25 cellular contexts compared by ENCODE assay signal in genomic region chr12:125988545-125988944, GRCh38.
"Had no signal": no experiment of that assay in that cellular context is flagged by ENCODE, and none has a peak within 500 bp of the region (broad histone marks: within the 10 kb centered on the region; RNA-seq: fewer than 3 reads in every experiment).

No MANE protein-coding gene starts in this region.

- DNase-seq: colonic mucosa; effector CD8-positive, alpha-beta T cell; gastrocnemius medialis; head of caudate nucleus; kidney; mesenchymal stem cell; midbrain; naive thymus-derived CD4-positive, alpha-beta T cell; right lobe of liver; stimulated activated CD4-positive, alpha-beta T cell treated with anti-CD3 and anti-CD28 coated beads, Interleukin-12 subunit alpha, Interleukin-12 subunit beta, amount 100 ng/mL, for 4 hours; stimulated activated CD4-positive, alpha-beta T cell treated with anti-CD3 and anti-CD28 coated beads, Interleukin-1b, Interleukin-23, amount 100 ng/mL, for 48 hours; stimulated activated CD4-positive, alpha-beta T cell treated with anti-CD3 and anti-CD28 coated beads, Interleukin-4, amount 100 ng/mL, for 1 hour; stimulated activated CD8-positive, alpha-beta memory T cell treated with anti-CD3 and anti-CD28 coated beads, Interleukin-4, amount 100 ng/mL, for 48 hours; stimulated activated naive CD4-positive, alpha-beta T cell; stomach; thyroid gland had no signal

- H3K36me3 ChIP-seq: colonic mucosa, gastrocnemius medialis, neural progenitor cell, right lobe of liver, stomach, thyroid gland had no signal

- ATAC-seq: gastrocnemius medialis; left lobe of liver; naive thymus-derived CD4-positive, alpha-beta T cell; right lobe of liver had no signal

- H3K9me3 Mint-ChIP-seq: dendritic cell treated with granulocyte-macrophage colony-stimulating factor and Interleukin-4, amounts not matched to agents 40 ng/mL and 50 ng/mL, for 4 days; nephron; neural progenitor cell; type B pancreatic cell had no signal

- H3K27ac ChIP-seq: colonic mucosa, gastrocnemius medialis, neural progenitor cell, parathyroid adenoma, right lobe of liver, stomach, thyroid gland had no signal

- H3K4me3 ChIP-seq: colonic mucosa, gastrocnemius medialis, lung, neural progenitor cell, right lobe of liver, smooth muscle cell, stomach, thyroid gland had no signal

- H3K79me2 ChIP-seq: parathyroid adenoma had no signal

- H3K4me3 Mint-ChIP-seq: dendritic cell treated with granulocyte-macrophage colony-stimulating factor and Interleukin-4, amounts not matched to agents 40 ng/mL and 50 ng/mL, for 4 days; naive thymus-derived CD4-positive, alpha-beta T cell; nephron; neural progenitor cell; type B pancreatic cell had no signal

- H3K27me3 ChIP-seq: colonic mucosa, neural progenitor cell, right lobe of liver, thyroid gland had no signal

- H3K4me2 ChIP-seq: neural progenitor cell, smooth muscle cell had no signal

- H3K36me3 Mint-ChIP-seq: naive thymus-derived CD4-positive, alpha-beta T cell; neural progenitor cell; type B pancreatic cell had no signal

- H2AFZ ChIP-seq: neural progenitor cell, parathyroid adenoma had no signal

- H3K27ac Mint-ChIP-seq: dendritic cell treated with granulocyte-macrophage colony-stimulating factor and Interleukin-4, amounts not matched to agents 40 ng/mL and 50 ng/mL, for 4 days; naive thymus-derived CD4-positive, alpha-beta T cell; nephron; neural progenitor cell; progenitor cell of endocrine pancreas; type B pancreatic cell had no signal

- H3K9me3 ChIP-seq: colonic mucosa, gastrocnemius medialis, right lobe of liver, thyroid gland had no signal

- H3K9ac ChIP-seq: neural progenitor cell, parathyroid adenoma had no signal

- H3K4me1 ChIP-seq: colonic mucosa, gastrocnemius medialis, parathyroid adenoma, right lobe of liver had no signal
